8 cellular contexts compared by ENCODE assay signal in the genomic region with DNA sequence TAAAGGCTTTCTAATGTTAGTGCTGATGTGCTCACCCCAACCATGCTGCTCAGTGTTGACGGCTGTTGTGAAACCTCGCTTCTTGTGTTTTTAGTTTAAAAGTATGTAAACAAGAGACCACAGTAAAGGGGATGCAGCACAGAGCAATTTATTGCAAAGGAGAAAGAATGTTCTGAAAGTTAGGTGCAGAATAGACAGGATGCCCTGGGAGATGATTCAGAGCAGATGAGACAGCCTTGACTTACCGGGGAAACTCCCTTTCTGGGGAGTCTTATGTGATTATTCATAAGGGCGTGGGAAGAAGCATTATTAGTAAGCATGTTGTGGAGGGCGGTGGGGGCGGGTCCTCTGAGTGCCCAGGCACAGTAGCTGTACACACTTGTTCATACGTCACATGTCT. TPM values are rescaled to one million over a fixed set of nuclear protein-coding genes. Genes with fewer than 3 reads are reported as not detected.
A peak's percentile ranks its signal among the peaks of the same experiment; 100 is the strongest.
DNase-seq lines count a peak whose midpoint lies in the region; ATAC-seq and TF ChIP-seq lines count a peak whose summit lies in the region.

No MANE protein-coding gene starts in this region.

- TF ChIP-seq CTCF in GM12865 (IDR thresholded peaks at IDR 0.05; ENCODE audit: insufficient read depth, low read depth, low read length, missing control alignments) = no peak
- TF ChIP-seq CTCF in coronary artery (IDR thresholded peaks at IDR 0.05) = no peak

- peak; percentile 73 for DNase-seq in GM12865 (ENCODE audit: low read depth)
- DNase-seq in M059J (ENCODE audit: low read depth) = peak; percentile 97
- peak; percentile 46 for DNase-seq in coronary artery (ENCODE audit: low spot score)
- peak; percentile 36 to 42 for DNase-seq in stimulated activated CD4-positive, alpha-beta T cell treated with anti-CD3 and anti-CD28 coated beads, Interleukin-15, amount 100 ng/mL, for 48 hours (ENCODE audit: low read depth in 2 of 2)
- DNase-seq in NCI-H748 treated with DMSO at 0.1 percent for 48 hours (lab: John Stamatoyannopoulos, UW) = no peak
- DNase-seq in NCI-H82 treated with DMSO at 0.1 percent for 48 hours (lab: John Stamatoyannopoulos, UW; ENCODE audit: unreplicated experiment) = no peak
- no peak for DNase-seq in SHP77 (lab: John Stamatoyannopoulos, UW)

- H3K4me3 ChIP-seq in GM12865 (ENCODE audit: low read depth, low read length) = no peak overlapping the region
- H3K4me3 ChIP-seq in coronary artery = no peak overlapping the region

- H3K27ac ChIP-seq in coronary artery = no peak overlapping the region

- no peak for ATAC-seq in GM21390 (IDR thresholded peaks at IDR 0.05; ENCODE audit: unreplicated experiment)

RNA-seq across cellular contexts. Expression of gene EVC, which starts 47.7 kb away (rescaled TPM):
- 8.3 and 14.5 TPM in 2 replicates for total RNA-seq in M059J (2014; rRNA removed; shearing (Covaris generic))

RNA-seq across cellular contexts. Expression of gene EVC2, which starts 50.4 kb away (rescaled TPM):
- 2.5 and 5.5 TPM in 2 replicates for total RNA-seq in M059J (2014; rRNA removed; shearing (Covaris generic))

Comparison
In these comparisons a context has a peak if more than half of its experiments do, and no peak if none do; other contexts are left out.
1. DNase-seq: peak in GM12865 (single experiment), M059J (single experiment), coronary artery (single experiment) and stimulated activated CD4-positive, alpha-beta T cell treated with anti-CD3 and anti-CD28 coated beads, Interleukin-15, amount 100 ng/mL, for 48 hours (2 of 2); none in NCI-H748 treated with DMSO at 0.1 percent for 48 hours (single experiment), NCI-H82 treated with DMSO at 0.1 percent for 48 hours (single experiment) and SHP77 (0 of 2).